Comparison of ENCODE assay signal across 1 cellular context in genomic region chr19:53853707-53854106, GRCh38.
TF ChIP-seq lines count a peak whose summit lies in the region.

No MANE protein-coding gene starts in this region.

TF ChIP-seq in HepG2, 621 proteins besides CTCF, POLR2A, EP300 and RAD21:
- TF ChIP-seq ZSCAN21 (CRISPR knock-in tag; IDR thresholded peaks at IDR 0.05; ENCODE audit: borderline replicate concordance) = no peak
- TF ChIP-seq HOXD1 (CRISPR knock-in tag; IDR thresholded peaks at IDR 0.05) = no peak
- no peak for TF ChIP-seq EEA1 (CRISPR knock-in tag; IDR thresholded peaks at IDR 0.05; ENCODE audit: borderline replicate concordance)
- TF ChIP-seq ZNF883 (CRISPR knock-in tag; IDR thresholded peaks at IDR 0.05; ENCODE audit: not compliant biosample characterization) = no peak
- no peak for TF ChIP-seq ZNF557 (CRISPR knock-in tag; IDR thresholded peaks at IDR 0.05)
- no peak for TF ChIP-seq ZNF589 (CRISPR knock-in tag; conservative IDR thresholded peaks at IDR 0.05)
- no peak for TF ChIP-seq NR2F2 (IDR thresholded peaks at IDR 0.05; ENCODE audit: borderline replicate concordance, low read depth)
- no peak for TF ChIP-seq KLF11 (CRISPR knock-in tag; IDR thresholded peaks at IDR 0.05)
